Comparison of ENCODE assay signal across 28 cellular contexts in genomic region chr11:23948831-23949230, GRCh38.
"Had no signal": no experiment of that assay in that cellular context is flagged by ENCODE, and none has a peak within 500 bp of the region (broad histone marks: within the 10 kb centered on the region; RNA-seq: fewer than 3 reads in every experiment).

No MANE protein-coding gene starts in this region.

- H3K27me3 ChIP-seq: breast epithelium, foreskin keratinocyte, heart left ventricle, right atrium auricular region, stomach, thyroid gland, upper lobe of right lung had no signal

- FAIRE-seq: colon, endometrium, islet of Langerhans had no signal

- H3K4me3 ChIP-seq: breast epithelium, heart left ventricle, left ventricle myocardium inferior, lung, mucosa of descending colon, right atrium auricular region, stomach, thyroid gland, upper lobe of right lung had no signal

- H3K36me3 ChIP-seq: breast epithelium, heart left ventricle, left ventricle myocardium inferior, right atrium auricular region, stomach, thyroid gland, upper lobe of right lung had no signal

- H3K27ac ChIP-seq: breast epithelium, foreskin keratinocyte, heart left ventricle, left ventricle myocardium inferior, right atrium auricular region, stomach, thyroid gland, upper lobe of right lung had no signal

- H3K4me1 ChIP-seq: breast epithelium, foreskin keratinocyte, left ventricle myocardium inferior, right atrium auricular region, stomach, thyroid gland, upper lobe of right lung had no signal

- H3K9me3 ChIP-seq: breast epithelium, heart left ventricle, left ventricle myocardium inferior, mucosa of descending colon, right atrium auricular region, stomach, thyroid gland, upper lobe of right lung had no signal

- DNase-seq: activated B cell treated with CpG ODN at 0.5 μM for 24 hours; activated CD4-positive, alpha-beta T cell treated with anti-CD3 and anti-CD28 coated beads, Interleukin-2, amount 50 U/mL, for 1 hour; activated CD8-positive, alpha-beta T cell treated with anti-CD3 and anti-CD28 coated beads for 36 hours; activated gamma-delta T cell treated with Interleukin-2 at 50 U/mL for 16 hours; activated naive CD4-positive, alpha-beta T cell treated with anti-CD3 and anti-CD28 coated beads, Interleukin-2, amount 50 U/mL, for 16 hours; activated T-cell treated with anti-CD3 and anti-CD28 coated beads, Interleukin-2, amount 50 U/mL, for 4 hours; amygdala; central memory CD4-positive, alpha-beta T cell; effector CD8-positive, alpha-beta T cell; erythroblast; foreskin keratinocyte; heart left ventricle; left ventricle myocardium inferior; mucosa of descending colon; stimulated activated CD4-positive, alpha-beta T cell treated with anti-CD3 and anti-CD28 coated beads, Interleukin-15, amount 100 ng/mL, for 24 hours; stimulated activated CD4-positive, alpha-beta T cell treated with anti-CD3 and anti-CD28 coated beads, Interleukin-2, amount 100 ng/mL, for 24 hours; stimulated activated naive B cell treated with anti-CD40 and anti-IgM and Interleukin-4, amounts not matched to agents 10 μg/mL and 1 μg/mL and 100 μg/mL, for 72 hours; stomach; thyroid gland; upper lobe of right lung had no signal

- ATAC-seq: activated CD8-positive, alpha-beta T cell treated with anti-CD3 and anti-CD28 coated beads for 36 hours; activated T-cell treated with anti-CD3 and anti-CD28 coated beads, Interleukin-2, amount 50 U/mL, for 4 hours; activated T-helper 17 cell treated with anti-CD3 and anti-CD28 coated beads, Interleukin-2, amount 50 U/mL, for 72 hours; foreskin keratinocyte; heart left ventricle; mucosa of descending colon; natural killer cell treated with Interleukin-12 subunit alpha and Interleukin-12 subunit beta and Interleukin-15 and Interleukin-18, amount 100 ng/mL, for 72 hours; stimulated activated naive B cell treated with anti-CD40 and anti-IgM and Interleukin-4, amounts not matched to agents 10 μg/mL and 1 μg/mL and 100 μg/mL, for 72 hours; upper lobe of right lung had no signal
